Comparison of ENCODE assay signal across 8 cellular contexts in genomic region chr2:27217173-27218121, GRCh38. TPM values are rescaled to one million over a fixed set of nuclear protein-coding genes. Genes with fewer than 3 reads are reported as not detected.
DNase-seq lines count a peak whose midpoint lies in the region; ATAC-seq and TF ChIP-seq lines count a peak whose summit lies in the region.

Gene CAD (plus strand): TSS chr2:27217369. CDS start chr2:27217552, 183 bp downstream.

- TF ChIP-seq EP300 in tibial nerve (IDR thresholded peaks at IDR 0.05), result peak; percentile 16 to 64

- TF ChIP-seq POLR2A in tibial nerve (IDR thresholded peaks at IDR 0.05), result no peak

- peak within 1 kb of the TSS; percentile 65 for H2AK5ac ChIP-seq in trophoblast cell (ENCODE audit: low read length)

- H3K27me3 ChIP-seq in SU-DHL-6 (ENCODE audit: low read length) (no peaks in the 10 kb centered on the region), trophoblast cell (ENCODE audit: insufficient read depth, low read length) (no peaks in the 10 kb centered on the region), tibial nerve (no peaks in the 10 kb centered on the region)

- peaks cover 42% of the 10 kb centered on the region for H3K4me1 Mint-ChIP-seq in activated naive CD8-positive, alpha-beta T cell treated with anti-CD3 and anti-CD28 coated beads, Interleukin-2, amount 10 ng/mL, durations not matched to agents 7 days and 5 days

- H3K9me3 ChIP-seq in SU-DHL-6 (ENCODE audit: insufficient read depth, low read length) (no peaks in the 10 kb centered on the region), trophoblast cell (ENCODE audit: insufficient read depth, low read depth, low read length) (no peaks in the 10 kb centered on the region), tibial nerve (no peaks in the 10 kb centered on the region)

- DNase-seq in GM10248 (ENCODE audit: extremely low spot score) (peak; percentile 93), NCI-H1092 treated with DMSO at 0.1 percent for 48 hours (lab: John Stamatoyannopoulos, UW) (peak; percentile 75), Right ventricle myocardium inferior (ENCODE audit: missing footprints) (peak; percentile 95), trophoblast cell (peak; percentile 81 to 83), tibial nerve (ENCODE audit: low spot score in 2 of 2) (peak; percentile 74)
- peak; percentile 89 for DNase-seq in activated naive CD8-positive, alpha-beta T cell treated with anti-CD3 and anti-CD28 coated beads, Interleukin-2, amount 10 ng/mL, durations not matched to agents 7 days and 5 days

- H3K9me3 Mint-ChIP-seq in activated naive CD8-positive, alpha-beta T cell treated with anti-CD3 and anti-CD28 coated beads, Interleukin-2, amount 10 ng/mL, durations not matched to agents 7 days and 5 days, result no peaks in the 10 kb centered on the region

- peak within 1 kb of the TSS; percentile 70 for H3K4me3 ChIP-seq in SU-DHL-6 (ENCODE audit: insufficient read depth, low read length, poor library complexity, severe bottlenecking)
- peak within 1 kb of the TSS; percentile 77 for H3K4me3 ChIP-seq in trophoblast cell (ENCODE audit: low read depth, low read length)
- peak within 1 kb of the TSS; percentile 42 to 78 (median 57) for H3K4me3 ChIP-seq in tibial nerve

- H3F3A ChIP-seq in SU-DHL-6 (ENCODE audit: insufficient read depth), result peaks cover 10% of the 10 kb centered on the region; the same call in 1 of the 2 replicates

- no CpG with 5 or more reads among the region's 72 CpGs for WGBS in trophoblast cell (ENCODE audit: extremely low coverage, insufficient coverage, insufficient read length)
- 2% methylated on average over 58 to 72 of the region's 72 CpGs for WGBS in tibial nerve, 2 donors

- H3K4me2 ChIP-seq in SU-DHL-6 (ENCODE audit: low read depth, low read length, poor library complexity, severe bottlenecking) (peak within 1 kb of the TSS; percentile 82), trophoblast cell (ENCODE audit: low read length) (peak within 1 kb of the TSS; percentile 69)

- H3K27ac ChIP-seq in SU-DHL-6 (ENCODE audit: low read depth, low read length) (peak within 1 kb of the TSS; percentile 64), trophoblast cell (ENCODE audit: low read depth, low read length) (peak within 1 kb of the TSS; percentile 4), tibial nerve (peak within 1 kb of the TSS in 3 of 4 donors; percentile 55 to 84 (median 70))

- CTCF ChIA-PET in GM10248 (lab: Yijun Ruan, JAX), result interaction anchor here (1.1 to 1.8 kb wide), 2 partner anchors 13 to 17 kb away, joined by 3 to 6 read pairs; no protein-coding TSS in a partner anchor

- H2AFZ ChIP-seq in SU-DHL-6 (ENCODE audit: low read depth, low read length, severe bottlenecking) (peak within 1 kb of the TSS; percentile 58), trophoblast cell (ENCODE audit: insufficient read depth, low read length, poor library complexity) (peak within 1 kb of the TSS; percentile 75)

- H3K4ac ChIP-seq in trophoblast cell (ENCODE audit: low read depth, low read length), result peak within 1 kb of the TSS; percentile 84

- H2BK120ac ChIP-seq in trophoblast cell (ENCODE audit: insufficient read depth, low read length, poor library complexity), result peak within 1 kb of the TSS; percentile 85

- H3K79me1 ChIP-seq in trophoblast cell (ENCODE audit: low read length), result peaks cover 9% of the 10 kb centered on the region

- peak within 1 kb of the TSS; percentile 86 for H4K91ac ChIP-seq in trophoblast cell (ENCODE audit: low read depth, low read length)

- peaks cover 23% of the 10 kb centered on the region for H3K36me3 ChIP-seq in SU-DHL-6 (ENCODE audit: low read length)
- H3K36me3 ChIP-seq in trophoblast cell (ENCODE audit: control insufficient read depth in 1 of 2, insufficient read depth in 2 of 2, low read length in 2 of 2), result peaks cover 13 to 23% of the 10 kb centered on the region in 2 experiments
- peaks cover 0 to 51% (median 7%) of the 10 kb centered on the region in 3 donors for H3K36me3 ChIP-seq in tibial nerve

- no peaks in the 10 kb centered on the region for H3K9me2 ChIP-seq in SU-DHL-6 (replicated peaks; ENCODE audit: insufficient read depth, low read length)

- H4K12ac ChIP-seq in trophoblast cell (ENCODE audit: low read depth, low read length), result peak within 1 kb of the TSS; percentile 88

- H4K8ac ChIP-seq in trophoblast cell (ENCODE audit: low read depth, low read length), result peak within 1 kb of the TSS; percentile 83

- H3K79me2 ChIP-seq in SU-DHL-6 (ENCODE audit: insufficient read depth, low read length) (peaks cover 49% of the 10 kb centered on the region), trophoblast cell (ENCODE audit: control insufficient read depth, insufficient read depth, low read length, poor library complexity) (peaks cover 7% of the 10 kb centered on the region)

- peak; percentile 23 for TF ChIP-seq CTCF in GM10248 (IDR thresholded peaks at IDR 0.05; ENCODE audit: control extremely low read depth, extremely low read depth, low read depth, missing control alignments)
- TF ChIP-seq CTCF in SU-DHL-6 (IDR thresholded peaks at IDR 0.05; ENCODE audit: insufficient read depth, low read length, poor library complexity, severe bottlenecking), result no peak
- TF ChIP-seq CTCF in tibial nerve (IDR thresholded peaks at IDR 0.05), result peak in 4 of 5 experiments; percentile 25 to 59 (median 48)

- peaks cover 22% of the 10 kb centered on the region for H3K36me3 Mint-ChIP-seq in activated naive CD8-positive, alpha-beta T cell treated with anti-CD3 and anti-CD28 coated beads, Interleukin-2, amount 10 ng/mL, durations not matched to agents 7 days and 5 days

- H3K9ac ChIP-seq in SU-DHL-6 (ENCODE audit: low read length) (peak within 1 kb of the TSS; percentile 92), trophoblast cell (ENCODE audit: low read length) (peak within 1 kb of the TSS; percentile 83)

- peak within 1 kb of the TSS; percentile 10 for H2BK12ac ChIP-seq in trophoblast cell (ENCODE audit: low read length)

- H3K14ac ChIP-seq in trophoblast cell (ENCODE audit: low read length), result peak within 1 kb of the TSS; percentile 91

- peaks cover 6 to 10% of the 10 kb centered on the region in 2 experiments for H3K4me1 ChIP-seq in trophoblast cell (ENCODE audit: control insufficient read depth in 1 of 2, insufficient read depth in 2 of 2, low read length in 2 of 2)
- peaks cover 0 to 38% (median 6%) of the 10 kb centered on the region in 4 donors for H3K4me1 ChIP-seq in tibial nerve

- peak within 1 kb of the TSS; percentile 83 for H3K18ac ChIP-seq in trophoblast cell (ENCODE audit: low read length)

- peak within 1 kb of the TSS; percentile 92 for H3K4me3 Mint-ChIP-seq in activated naive CD8-positive, alpha-beta T cell treated with anti-CD3 and anti-CD28 coated beads, Interleukin-2, amount 10 ng/mL, durations not matched to agents 7 days and 5 days

- H3K27me3 Mint-ChIP-seq in activated naive CD8-positive, alpha-beta T cell treated with anti-CD3 and anti-CD28 coated beads, Interleukin-2, amount 10 ng/mL, durations not matched to agents 7 days and 5 days, result no peaks in the 10 kb centered on the region

- ATAC-seq in HG02571 (IDR thresholded peaks at IDR 0.05; ENCODE audit: unreplicated experiment) (peak; percentile 77), Right ventricle myocardium inferior (peak; percentile 94)
- peak; percentile 87 for ATAC-seq in activated naive CD8-positive, alpha-beta T cell treated with anti-CD3 and anti-CD28 coated beads, Interleukin-2, amount 10 ng/mL, durations not matched to agents 7 days and 5 days (ENCODE audit: low read depth)

- peak within 1 kb of the TSS; percentile 25 for H3K23ac ChIP-seq in trophoblast cell (ENCODE audit: low read length)

- POLR2A ChIA-PET in GM10248 (lab: Yijun Ruan, JAX), result no interaction called here
- POLR2A ChIA-PET in activated naive CD8-positive, alpha-beta T cell treated with anti-CD3 and anti-CD28 coated beads, Interleukin-2, amount 10 ng/mL, durations not matched to agents 7 days and 5 days (lab: Charles Lee), result interaction anchor here (0.6 to 1.2 kb wide), 3 partner anchors 9 to 86 kb away, joined by 3 to 4 read pairs (median 3); no protein-coding TSS in a partner anchor

- H3K27ac Mint-ChIP-seq in activated naive CD8-positive, alpha-beta T cell treated with anti-CD3 and anti-CD28 coated beads, Interleukin-2, amount 10 ng/mL, durations not matched to agents 7 days and 5 days, result peak within 1 kb of the TSS; percentile 89

- no peaks in the 10 kb centered on the region for H4K20me1 ChIP-seq in SU-DHL-6 (ENCODE audit: low read depth, low read length)

- H2BK5ac ChIP-seq in trophoblast cell (ENCODE audit: low read depth, low read length, poor library complexity), result peak within 1 kb of the TSS; percentile 34

- intact Hi-C loops in Right ventricle myocardium inferior (cut with DNase I), result no loop called here

RNA-seq across cellular contexts. Expression of gene CAD, which starts in this region (rescaled TPM):
- 10 to 100 TPM; 60.1 to 60.4 TPM for total RNA-seq in activated naive CD8-positive, alpha-beta T cell treated with anti-CD3 and anti-CD28 coated beads, Interleukin-2, amount 10 ng/mL, durations not matched to agents 7 days and 5 days
- total RNA-seq in Right ventricle myocardium inferior (9.4 TPM), tibial nerve (10 to 100 TPM; 18.6 to 69.6 (median 32.9) TPM)
- 14.7 and 15.5 TPM in 2 replicates for polyA plus RNA-seq in trophoblast cell (2013)

Comparison
In these comparisons a context has a peak if more than half of its experiments do, and no peak if none do; other contexts are left out.
1. Peak in every context shown above with its lines: DNase-seq, ATAC-seq, H3K4me3 ChIP-seq and H3K27ac ChIP-seq.
2. H3K27ac ChIP-seq: peak in every context shown above with its lines; median percentile 70 in tibial nerve; 64 in SU-DHL-6; 4 in trophoblast cell.